ENCODE assay signal across 12 cellular contexts in genomic region chr17:47276444-47276843, GRCh38. TPM values are rescaled to one million over a fixed set of nuclear protein-coding genes. Genes with fewer than 3 reads are reported as not detected.
DNase-seq lines count a peak whose midpoint lies in the region; ATAC-seq and TF ChIP-seq lines count a peak whose summit lies in the region.
"Had no signal": no experiment of that assay in that cellular context is flagged by ENCODE, and none has a peak within 500 bp of the region (broad histone marks: within the 10 kb centered on the region; RNA-seq: fewer than 3 reads in every experiment).

No MANE protein-coding gene starts in this region.

- no peaks in the 10 kb centered on the region for H3K36me3 ChIP-seq in HUES6 (ENCODE audit: control insufficient read depth, insufficient read depth, low read length)
- no peaks in the 10 kb centered on the region for H3K36me3 ChIP-seq in muscle layer of colon (ENCODE audit: insufficient read depth, low read length)
- H3K36me3 ChIP-seq in thyroid gland, result no peaks in the 10 kb centered on the region

- no peaks in the 10 kb centered on the region for H3K36me3 Mint-ChIP-seq in chondrocyte (ENCODE audit: low read depth)
- H3K36me3 Mint-ChIP-seq: activated naive CD8-positive, alpha-beta T cell treated with anti-CD3 and anti-CD28 coated beads for 36 hours had no signal

- H3K9ac ChIP-seq in HUES6 (ENCODE audit: low read length) (peak overlapping the region; percentile 27), muscle layer of colon (ENCODE audit: low read length) (peak overlapping the region; percentile 15)

- H3K4me3 Mint-ChIP-seq in chondrocyte (ENCODE audit: unreplicated experiment), result no peak overlapping the region
- H3K4me3 Mint-ChIP-seq in stimulated activated naive CD8-positive, alpha-beta T cell treated with anti-CD3 and anti-CD28 coated beads, Interleukin-15, amount 100 ng/mL, for 72 hours, result no peak overlapping the region
- H3K4me3 Mint-ChIP-seq: activated naive CD8-positive, alpha-beta T cell treated with anti-CD3 and anti-CD28 coated beads for 36 hours had no signal

- no peaks in the 10 kb centered on the region for H3K9me3 Mint-ChIP-seq in chondrocyte (ENCODE audit: low read depth)
- no peaks in the 10 kb centered on the region for H3K9me3 Mint-ChIP-seq in stimulated activated naive CD8-positive, alpha-beta T cell treated with anti-CD3 and anti-CD28 coated beads, Interleukin-15, amount 100 ng/mL, for 72 hours
- H3K9me3 Mint-ChIP-seq: activated naive CD8-positive, alpha-beta T cell treated with anti-CD3 and anti-CD28 coated beads for 36 hours had no signal

- H3K4me1 Mint-ChIP-seq in chondrocyte (ENCODE audit: low read depth), result peaks cover 64% of the 10 kb centered on the region
- peaks cover 6% of the 10 kb centered on the region for H3K4me1 Mint-ChIP-seq in stimulated activated naive CD8-positive, alpha-beta T cell treated with anti-CD3 and anti-CD28 coated beads, Interleukin-15, amount 100 ng/mL, for 72 hours

- TF ChIP-seq CTCF in chondrocyte (IDR thresholded peaks at IDR 0.05), result no peak
- TF ChIP-seq CTCF in thyroid gland (IDR thresholded peaks at IDR 0.05), result no peak

- H3K4me1 ChIP-seq in HUES6 (ENCODE audit: control insufficient read depth, insufficient read depth, low read length), result peaks cover 36% of the 10 kb centered on the region
- peaks cover 81% of the 10 kb centered on the region for H3K4me1 ChIP-seq in muscle layer of colon (ENCODE audit: insufficient read depth, low read length)
- peaks cover 84 to 90% of the 10 kb centered on the region in 2 donors for H3K4me1 ChIP-seq in thyroid gland

- no peak overlapping the region for H3K4me3 ChIP-seq in HUES6 (ENCODE audit: low read depth, low read length)
- peak overlapping the region in 1 of 2 donors; percentile 21 for H3K4me3 ChIP-seq in muscle layer of colon (ENCODE audit: low read depth in 1 of 2, low read length in 2 of 2)
- H3K4me3 ChIP-seq in thyroid gland (replicated peaks in 1 of 3), result no peak overlapping the region

- H3K27me3 Mint-ChIP-seq in chondrocyte (ENCODE audit: low read depth), result no peaks in the 10 kb centered on the region
- H3K27me3 Mint-ChIP-seq in stimulated activated naive CD8-positive, alpha-beta T cell treated with anti-CD3 and anti-CD28 coated beads, Interleukin-15, amount 100 ng/mL, for 72 hours, result peaks cover 10% of the 10 kb centered on the region

- 70 to 76% methylated on average over 3 of the region's 3 CpGs for WGBS in thyroid gland, 2 donors

- ATAC-seq in stimulated activated naive CD8-positive, alpha-beta T cell treated with anti-CD3 and anti-CD28 coated beads, Interleukin-15, amount 100 ng/mL, for 72 hours, result no peak

- no peaks in the 10 kb centered on the region for H3K9me3 ChIP-seq in HUES6 (ENCODE audit: control insufficient read depth, insufficient read depth, low read depth, low read length)
- no peaks in the 10 kb centered on the region for H3K9me3 ChIP-seq in muscle layer of colon (ENCODE audit: low read length)
- H3K9me3 ChIP-seq in thyroid gland, result no peaks in the 10 kb centered on the region

- TF ChIP-seq POLR2A in thyroid gland (IDR thresholded peaks at IDR 0.05), result no peak

- H3K27me3 ChIP-seq in HUES6 (ENCODE audit: control insufficient read depth, insufficient read depth, low read length) (no peaks in the 10 kb centered on the region), muscle layer of colon (ENCODE audit: control insufficient read depth in 1 of 2, insufficient read depth in 2 of 2, low read length in 2 of 2) (no peaks in the 10 kb centered on the region), thyroid gland (no peaks in the 10 kb centered on the region)

- H3K27ac ChIP-seq in HUES6 (ENCODE audit: low read depth, low read length), result peak overlapping the region; percentile 35; the same call in 1 of the 2 replicates
- H3K27ac ChIP-seq in muscle layer of colon (ENCODE audit: low read depth, low read length), result peak overlapping the region; percentile 95
- H3K27ac ChIP-seq in thyroid gland, result peak overlapping the region; percentile 99

- H3K27ac Mint-ChIP-seq in chondrocyte (ENCODE audit: unreplicated experiment), result peak overlapping the region; percentile 87
- H3K27ac Mint-ChIP-seq in stimulated activated naive CD8-positive, alpha-beta T cell treated with anti-CD3 and anti-CD28 coated beads, Interleukin-15, amount 100 ng/mL, for 72 hours, result peak overlapping the region in 1 of 2 donors; percentile 86
- H3K27ac Mint-ChIP-seq: activated naive CD8-positive, alpha-beta T cell treated with anti-CD3 and anti-CD28 coated beads for 36 hours had no signal

- intact Hi-C loops in thyroid gland (cut with DNase I), result no loop called here

- no peak for DNase-seq in chondrocyte (ENCODE audit: low spot score)
- no peak for DNase-seq in thyroid gland
- no peak for DNase-seq in germinal center (ENCODE audit: low spot score)
- DNase-seq in stimulated activated naive CD8-positive, alpha-beta T cell treated with anti-CD3 and anti-CD28 coated beads, Interleukin-15, amount 100 ng/mL, for 72 hours, result no peak
- no peak for DNase-seq in epidermal melanocyte (ENCODE audit: insufficient read length, low spot score)
- DNase-seq: activated CD4-positive, alpha-beta T cell treated with anti-CD3 and anti-CD28 coated beads for 4 hours; activated naive CD8-positive, alpha-beta T cell treated with anti-CD3 and anti-CD28 coated beads for 36 hours; effector memory CD4-positive, alpha-beta T cell; NCI-H1105; stimulated activated CD4-positive, alpha-beta T cell treated with anti-CD3 and anti-CD28 coated beads, Interleukin-4, amount 100 ng/mL, for 24 hours had no signal

RNA-seq across cellular contexts. Expression of gene ITGB3, which starts 22.8 kb away (rescaled TPM):
- 0.85 to 11.4 TPM (median 10.5 TPM) in 3 replicates for total RNA-seq in chondrocyte
- 100 to 1,000 TPM; 102 to 260 (median 149) TPM for total RNA-seq in thyroid gland

RNA-seq across cellular contexts. Expression of gene EFCAB13, which starts 47.3 kb away (rescaled TPM):
- total RNA-seq in chondrocyte (1.5 to 3.2 TPM (median 2.5 TPM) in 3 replicates), thyroid gland (10 to 100 TPM; 26.5 to 94.1 (median 48.1) TPM)

Comparison
In these comparisons a context has a peak if more than half of its experiments do, and no peak if none do; other contexts are left out.
1. H3K27ac ChIP-seq: peak in every context shown above with its lines; median percentile 99 in thyroid gland; 95 in muscle layer of colon; 35 in HUES6.